ENCODE assay signal across 17 cellular contexts in the genomic region with DNA sequence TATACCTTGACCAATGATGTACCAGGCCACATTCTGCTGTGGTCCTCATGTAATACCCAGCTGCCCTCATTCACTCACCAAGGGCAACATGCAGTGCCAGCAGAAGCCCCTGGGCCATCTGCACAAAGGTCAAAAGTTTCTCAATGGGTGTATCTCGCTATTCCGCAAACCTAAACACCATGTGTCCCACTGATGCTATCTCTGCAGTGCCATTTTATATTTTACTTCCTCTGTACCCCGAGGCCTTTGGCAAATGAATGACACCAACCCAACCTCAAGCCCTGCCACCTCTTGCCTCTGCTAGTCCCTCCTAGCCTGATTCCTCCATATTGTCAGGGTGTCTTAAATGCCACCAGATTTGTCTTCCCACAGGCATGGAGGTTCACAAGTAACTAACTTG. TPM values are rescaled to one million over a fixed set of nuclear protein-coding genes. Genes with fewer than 3 reads are reported as not detected.
DNase-seq lines count a peak whose midpoint lies in the region; ATAC-seq, FAIRE-seq and TF ChIP-seq lines count a peak whose summit lies in the region.
"Had no signal": no experiment of that assay in that cellular context is flagged by ENCODE, and none has a peak within 500 bp of the region (broad histone marks: within the 10 kb centered on the region; RNA-seq: fewer than 3 reads in every experiment).

No MANE protein-coding gene starts in this region.

- peaks cover 5% of the 10 kb centered on the region for H3K4me1 ChIP-seq in CD8-positive, alpha-beta memory T cell (ENCODE audit: insufficient read depth, low read length)
- H3K4me1 ChIP-seq in K562 (replicated peaks in 1 of 2; ENCODE audit: control insufficient read depth in 2 of 2, insufficient read depth in 2 of 2, low read length in 2 of 2) (no peaks in the 10 kb centered on the region), prostate gland (replicated peaks) (no peaks in the 10 kb centered on the region)

- no peaks in the 10 kb centered on the region for H3K9me1 ChIP-seq in K562 (ENCODE audit: control insufficient read depth, insufficient read depth, low read length)

- no TSS peak for BruUV-seq in K562 (replicated peaks; lab: Mats Ljungman, UMichigan)

- H3K27me3 Mint-ChIP-seq in activated T-cell treated with anti-CD3 and anti-CD28 coated beads, Interleukin-2, amount 50 U/mL, for 24 hours = no peaks in the 10 kb centered on the region
- H3K27me3 Mint-ChIP-seq in activated T-cell treated with anti-CD3 and anti-CD28 coated beads, Interleukin-2, amount 50 U/mL, for 4 hours (ENCODE audit: low read depth) = no peaks in the 10 kb centered on the region
- H3K27me3 Mint-ChIP-seq in CD8-positive, alpha-beta memory T cell = peaks cover 0 to 4% of the 10 kb centered on the region in 2 donors
- H3K27me3 Mint-ChIP-seq: activated naive CD8-positive, alpha-beta T cell treated with anti-CD3 and anti-CD28 coated beads, Interleukin-2, amount 10 ng/mL, durations not matched to agents 7 days and 5 days had no signal

- TF ChIP-seq CTCF in K562 (IDR thresholded peaks at IDR 0.05 in 2 of 3, conservative IDR thresholded peaks at IDR 0.05 in 1 of 3; ENCODE audit: insufficient read depth in 2 of 3, low read depth in 1 of 3, low read length in 3 of 3) = no peak
- TF ChIP-seq CTCF in prostate gland (IDR thresholded peaks at IDR 0.05) = no peak

- H3K4me3 ChIP-seq in CD8-positive, alpha-beta memory T cell (ENCODE audit: low read length) = no peak overlapping the region
- H3K4me3 ChIP-seq in K562 = no peak overlapping the region
- H3K4me3 ChIP-seq in prostate gland = no peak overlapping the region
- no peak overlapping the region for H3K4me3 ChIP-seq in MG63
- H3K4me3 ChIP-seq: neural progenitor cell had no signal

- H3K9me3 ChIP-seq in CD8-positive, alpha-beta memory T cell (ENCODE audit: low read length) = no peaks in the 10 kb centered on the region
- no peaks in the 10 kb centered on the region for H3K9me3 ChIP-seq in K562 (replicated peaks; ENCODE audit: control insufficient read depth, insufficient read depth, low read depth, low read length)
- no peaks in the 10 kb centered on the region for H3K9me3 ChIP-seq in prostate gland
- no peaks in the 10 kb centered on the region for H3K9me3 ChIP-seq in MG63
- H3K9me3 ChIP-seq: Caco-2 had no signal

- in situ Hi-C loops in K562 (cut with MboI) = no loop called here

- no peaks in the 10 kb centered on the region for H3K27me3 ChIP-seq in CD8-positive, alpha-beta memory T cell (ENCODE audit: insufficient read depth, low read length, poor library complexity, severe bottlenecking)
- H3K27me3 ChIP-seq in K562 (ENCODE audit: control insufficient read depth in 2 of 2, insufficient read depth in 2 of 2, low read length in 2 of 2) (no peaks in the 10 kb centered on the region), prostate gland (replicated peaks; ENCODE audit: insufficient read depth) (no peaks in the 10 kb centered on the region), MG63 (no peaks in the 10 kb centered on the region)
- H3K27me3 ChIP-seq: neural progenitor cell had no signal

- H3K4me1 Mint-ChIP-seq in activated T-cell treated with anti-CD3 and anti-CD28 coated beads, Interleukin-2, amount 50 U/mL, for 24 hours (ENCODE audit: low read depth) = peaks cover 24% of the 10 kb centered on the region
- peaks cover 12% of the 10 kb centered on the region for H3K4me1 Mint-ChIP-seq in activated T-cell treated with anti-CD3 and anti-CD28 coated beads, Interleukin-2, amount 50 U/mL, for 4 hours (ENCODE audit: low read depth)
- H3K4me1 Mint-ChIP-seq in CD8-positive, alpha-beta memory T cell = peaks cover 12 to 15% (median 13%) of the 10 kb centered on the region in 3 donors

- H3K27ac Mint-ChIP-seq in activated T-cell treated with anti-CD3 and anti-CD28 coated beads, Interleukin-2, amount 50 U/mL, for 24 hours = peak overlapping the region; percentile 76
- peak overlapping the region; percentile 22 to 90 (median 56) for H3K27ac Mint-ChIP-seq in CD8-positive, alpha-beta memory T cell
- H3K27ac Mint-ChIP-seq: activated naive CD8-positive, alpha-beta T cell treated with anti-CD3 and anti-CD28 coated beads, Interleukin-2, amount 10 ng/mL, durations not matched to agents 7 days and 5 days; neural progenitor cell had no signal

- peaks cover 95% of the 10 kb centered on the region for H3K36me3 Mint-ChIP-seq in activated T-cell treated with anti-CD3 and anti-CD28 coated beads, Interleukin-2, amount 50 U/mL, for 24 hours (ENCODE audit: low read depth)
- peaks cover 46% of the 10 kb centered on the region for H3K36me3 Mint-ChIP-seq in activated T-cell treated with anti-CD3 and anti-CD28 coated beads, Interleukin-2, amount 50 U/mL, for 4 hours (ENCODE audit: insufficient read depth)
- H3K36me3 Mint-ChIP-seq in CD8-positive, alpha-beta memory T cell = peaks cover 0 to 55% (median 9%) of the 10 kb centered on the region in 3 donors

- no peak overlapping the region for H3K27ac ChIP-seq in CD8-positive, alpha-beta memory T cell (ENCODE audit: low read depth, low read length)
- H3K27ac ChIP-seq in K562 (ENCODE audit: extremely low read depth, low read depth, low read length) (no peak overlapping the region), prostate gland (peak overlapping the region; percentile 12 to 21)
- H3K27ac ChIP-seq: neural progenitor cell had no signal

- no peak for TF ChIP-seq POLR2A in K562 (conservative IDR thresholded peaks at IDR 0.05)
- TF ChIP-seq POLR2A in prostate gland (IDR thresholded peaks at IDR 0.05) = no peak
- TF ChIP-seq POLR2A in H54 (IDR thresholded peaks at IDR 0.05; ENCODE audit: low read depth, low read length) = no peak

- no peak overlapping the region for H3K9ac ChIP-seq in K562 (ENCODE audit: insufficient read depth in 1 of 2, low read depth in 2 of 2, low read length in 2 of 2)
- H3K9ac ChIP-seq: neural progenitor cell had no signal

- CTCF ChIA-PET in CD8-positive, alpha-beta memory T cell (lab: Charles Lee) = no interaction called here
- CTCF ChIA-PET in K562 (lab: Yijun Ruan, JAX; ENCODE audit: low intra/inter-chr PET ratio) = no interaction called here

- no peak overlapping the region for H3K4me3 Mint-ChIP-seq in activated T-cell treated with anti-CD3 and anti-CD28 coated beads, Interleukin-2, amount 50 U/mL, for 24 hours
- H3K4me3 Mint-ChIP-seq in activated T-cell treated with anti-CD3 and anti-CD28 coated beads, Interleukin-2, amount 50 U/mL, for 4 hours = no peak overlapping the region
- no peak overlapping the region for H3K4me3 Mint-ChIP-seq in CD8-positive, alpha-beta memory T cell
- H3K4me3 Mint-ChIP-seq: activated naive CD8-positive, alpha-beta T cell treated with anti-CD3 and anti-CD28 coated beads, Interleukin-2, amount 10 ng/mL, durations not matched to agents 7 days and 5 days; neural progenitor cell had no signal

- 86% methylated on average over 3 of the region's 3 CpGs for WGBS in K562 (ENCODE audit: insufficient coverage, low coverage, missing lambda C conversion rate)
- 86% methylated on average over 3 of the region's 3 CpGs for WGBS in prostate gland

- DNase-seq in activated T-cell treated with anti-CD3 and anti-CD28 coated beads, Interleukin-2, amount 50 U/mL, for 24 hours = no peak
- DNase-seq in activated T-cell treated with anti-CD3 and anti-CD28 coated beads, Interleukin-2, amount 50 U/mL, for 4 hours = no peak
- no peak for DNase-seq in CD8-positive, alpha-beta memory T cell
- DNase-seq in K562 (ENCODE audit: extremely low read depth in 1 of 4, low spot score in 3 of 4) = peak in 1 of 4 experiments; percentile 4
- no peak for DNase-seq in prostate gland (ENCODE audit: low spot score)
- no peak for DNase-seq in NCI-H510A (lab: John Stamatoyannopoulos, UW)
- DNase-seq in H54 (ENCODE audit: insufficient read length, low spot score) = no peak
- no peak for DNase-seq in MG63
- DNase-seq: activated naive CD8-positive, alpha-beta T cell treated with anti-CD3 and anti-CD28 coated beads, Interleukin-2, amount 10 ng/mL, durations not matched to agents 7 days and 5 days; Caco-2; central memory CD4-positive, alpha-beta T cell; foreskin fibroblast; H7; NCI-H1694; stimulated activated CD4-positive, alpha-beta T cell treated with anti-CD3 and anti-CD28 coated beads, Interleukin-4, amount 100 ng/mL, for 4 hours had no signal

- no peaks in the 10 kb centered on the region for H4K20me1 ChIP-seq in K562 (replicated peaks; ENCODE audit: control insufficient read depth, insufficient read depth, low read length)

- H3K4me2 ChIP-seq in K562 (ENCODE audit: insufficient read depth, low read length) = no peak overlapping the region
- H3K4me2 ChIP-seq: neural progenitor cell had no signal

- TF ChIP-seq EP300 in K562 (IDR thresholded peaks at IDR 0.05; ENCODE audit: low read length) = no peak

- ATAC-seq in activated T-cell treated with anti-CD3 and anti-CD28 coated beads, Interleukin-2, amount 50 U/mL, for 4 hours = no peak
- no peak for ATAC-seq in K562

- H3K36me3 ChIP-seq in CD8-positive, alpha-beta memory T cell (ENCODE audit: insufficient read depth, low read length) = peaks cover 6% of the 10 kb centered on the region
- H3K36me3 ChIP-seq in K562 (ENCODE audit: control insufficient read depth, insufficient read depth, low read length) = peaks cover 53% of the 10 kb centered on the region
- H3K36me3 ChIP-seq in prostate gland = no peaks in the 10 kb centered on the region
- peaks cover 64% of the 10 kb centered on the region for H3K36me3 ChIP-seq in MG63

- H3K9me3 Mint-ChIP-seq in activated T-cell treated with anti-CD3 and anti-CD28 coated beads, Interleukin-2, amount 50 U/mL, for 24 hours = no peaks in the 10 kb centered on the region
- H3K9me3 Mint-ChIP-seq in activated T-cell treated with anti-CD3 and anti-CD28 coated beads, Interleukin-2, amount 50 U/mL, for 4 hours = no peaks in the 10 kb centered on the region
- no peaks in the 10 kb centered on the region for H3K9me3 Mint-ChIP-seq in CD8-positive, alpha-beta memory T cell
- H3K9me3 Mint-ChIP-seq: activated naive CD8-positive, alpha-beta T cell treated with anti-CD3 and anti-CD28 coated beads, Interleukin-2, amount 10 ng/mL, durations not matched to agents 7 days and 5 days; neural progenitor cell had no signal

- FAIRE-seq in K562 (lab: Jason Lieb, UNC) (no peak), H54 (lab: Jason Lieb, UNC) (no peak)
- FAIRE-seq: G401.6 had no signal

- no peaks in the 10 kb centered on the region for H3K79me2 ChIP-seq in K562 (ENCODE audit: control insufficient read depth, insufficient read depth, low read length)

- TF ChIP-seq RAD21 in K562 (CRISPR knock-in tag; conservative IDR thresholded peaks at IDR 0.05 in 1 of 2, IDR thresholded peaks at IDR 0.05 in 1 of 2) = no peak

- intact Hi-C loops in K562 (cut with micrococcal nuclease) = no loop called here
- intact Hi-C loops in prostate gland (cut with DNase I) = loop anchor here (10.0 kb wide), 1 partner anchor 311 kb away; no protein-coding TSS in a partner anchor

- POLR2A ChIA-PET in CD8-positive, alpha-beta memory T cell (lab: Charles Lee) = no interaction called here
- POLR2A ChIA-PET in K562 (lab: Yijun Ruan, JAX) = interaction anchor here (0.6 to 1.2 kb wide), 3 partner anchors 8 to 70 kb away, joined by 3 to 4 read pairs (median 4); no protein-coding TSS in a partner anchor

- no peak overlapping the region for H2AFZ ChIP-seq in K562 (ENCODE audit: low read depth, low read length)
- H2AFZ ChIP-seq: neural progenitor cell had no signal

RNA-seq across cellular contexts. Expression of gene AAGAB, which starts 59.2 kb away (rescaled TPM):
- total RNA-seq in activated T-cell treated with anti-CD3 and anti-CD28 coated beads, Interleukin-2, amount 50 U/mL, for 4 hours = 10 to 100 TPM; 46.7 to 50.2 (median 48.5) TPM
- total RNA-seq in CD8-positive, alpha-beta memory T cell = 10 to 100 TPM; 66.6 to 76.1 TPM
- 53.9 TPM for polyA plus RNA-seq in CD8-positive, alpha-beta memory T cell
- 33.5 and 35.6 TPM in 2 replicates for total RNA-seq in K562 (2011; cell fraction: chromatin; rRNA removed; ENCODE audit: low replicate concordance)
- total RNA-seq in K562 (2011; cell fraction: nucleolus; rRNA removed) = 28.7 and 29.0 TPM in 2 replicates
- total RNA-seq in K562 (2011; cell fraction: nucleoplasm; rRNA removed) = 29.0 and 42.4 TPM in 2 replicates
- total RNA-seq in K562 (2014; rRNA removed) = 48.8 and 50.9 TPM in 2 replicates
- total RNA-seq in K562 (2014; rRNA removed; fragmentation: Illumina TruSeq; extraction: Trizol) = 68.8 and 79.5 TPM in 2 replicates
- total RNA-seq in K562 (2015; rRNA removed; fragmentation: Illumina TruSeq; extraction: Trizol) = 63.6 and 66.0 TPM in 2 replicates
- total RNA-seq in K562 (2021) = 55.9 and 58.6 TPM in 2 replicates
- 54.0 and 86.3 TPM in 2 replicates for polyA plus RNA-seq in K562 (2011; rRNA removed)
- polyA plus RNA-seq in K562 (2011; cell fraction: cytosol; rRNA removed) = 36.8 and 39.9 TPM in 2 replicates
- 20.6 and 25.8 TPM in 2 replicates for polyA plus RNA-seq in K562 (2011; cell fraction: nucleus; rRNA removed)
- polyA plus RNA-seq in K562 (2012) = 47.5 and 61.1 TPM in 2 replicates
- 55.5 and 58.3 TPM in 2 replicates for polyA plus RNA-seq in K562 (2014; fragmentation: Illumina TruSeq; extraction: Trizol)
- polyA plus RNA-seq in K562 (2014; fragmentation: Nextera tagmentation; extraction: Ambion mirVana) = 100 to 1,000 TPM in 1 of 2 experiments, 10 to 100 TPM in 1; 17.8 to 109 TPM
- 48.9 and 53.2 TPM in 2 replicates for polyA plus RNA-seq in K562 (2014; rRNA removed)
- polyA minus RNA-seq in K562 (2011; rRNA and poly(A)+ RNA removed) = 132 and 155 TPM in 2 replicates
- 30.4 and 36.5 TPM in 2 replicates for polyA minus RNA-seq in K562 (2011; cell fraction: cytosol; rRNA and poly(A)+ RNA removed)
- 42.8 and 47.0 TPM in 2 replicates for polyA minus RNA-seq in K562 (2011; cell fraction: nucleus; rRNA and poly(A)+ RNA removed)
- 10 to 100 TPM; 34.1 to 34.3 TPM for total RNA-seq in prostate gland
- total RNA-seq in MG63 (2014; rRNA removed; shearing (Covaris generic); ENCODE audit: low replicate concordance) = 63.7 and 68.1 TPM in 2 replicates

RNA-seq across cellular contexts. Expression of gene IQCH, which starts 59.3 kb away (rescaled TPM):
- total RNA-seq in activated T-cell treated with anti-CD3 and anti-CD28 coated beads, Interleukin-2, amount 50 U/mL, for 4 hours = under 1 TPM; 0.53 to 0.95 (median 0.53) TPM
- 1 to 10 TPM; 1.0 to 1.3 TPM for total RNA-seq in CD8-positive, alpha-beta memory T cell
- polyA plus RNA-seq in CD8-positive, alpha-beta memory T cell = 0.52 TPM
- total RNA-seq in K562 (2011; cell fraction: chromatin; rRNA removed; ENCODE audit: low replicate concordance) = 7.3 and 15.4 TPM in 2 replicates
- total RNA-seq in K562 (2011; cell fraction: nucleolus; rRNA removed) = 3.8 and 4.3 TPM in 2 replicates
- 10.1 and 19.7 TPM in 2 replicates for total RNA-seq in K562 (2011; cell fraction: nucleoplasm; rRNA removed)
- total RNA-seq in K562 (2014; rRNA removed) (1.8 TPM in 2 replicates), K562 (2014; rRNA removed; fragmentation: Illumina TruSeq; extraction: Trizol) (3.4 and 4.9 TPM in 2 replicates), K562 (2015; rRNA removed; fragmentation: Illumina TruSeq; extraction: Trizol) (3.5 and 4.0 TPM in 2 replicates), K562 (2021) (1.9 and 3.2 TPM in 2 replicates), prostate gland (1 to 10 TPM; 5.8 to 9.5 TPM)
- polyA plus RNA-seq in K562 (2011; rRNA removed) (2.2 and 3.9 TPM in 2 replicates), K562 (2014; fragmentation: Illumina TruSeq; extraction: Trizol) (1.7 and 2.1 TPM in 2 replicates), K562 (2014; fragmentation: Nextera tagmentation; extraction: Ambion mirVana) (1 to 10 TPM; 2.5 to 2.7 TPM), K562 (2014; rRNA removed) (1.8 and 1.9 TPM in 2 replicates)
- 0.46 and 0.96 TPM in 2 replicates for polyA plus RNA-seq in K562 (2011; cell fraction: cytosol; rRNA removed)
- 2.2 and 2.6 TPM in 2 replicates for polyA plus RNA-seq in K562 (2011; cell fraction: nucleus; rRNA removed)
- polyA plus RNA-seq in K562 (2012) = 2.0 and 3.1 TPM in 2 replicates
- 6.9 and 8.0 TPM in 2 replicates for polyA minus RNA-seq in K562 (2011; rRNA and poly(A)+ RNA removed)
- 2.6 and 2.7 TPM in 2 replicates for polyA minus RNA-seq in K562 (2011; cell fraction: cytosol; rRNA and poly(A)+ RNA removed)
- 3.0 and 6.3 TPM in 2 replicates for polyA minus RNA-seq in K562 (2011; cell fraction: nucleus; rRNA and poly(A)+ RNA removed)
- 2.2 and 3.5 TPM in 2 replicates for total RNA-seq in MG63 (2014; rRNA removed; shearing (Covaris generic); ENCODE audit: low replicate concordance)

Comparison
In these comparisons a context has a peak if more than half of its experiments do, and no peak if none do; other contexts are left out.
1. H3K27ac ChIP-seq: peak in prostate gland (2 of 2); none in CD8-positive, alpha-beta memory T cell (single experiment) and K562 (single experiment).